In the genomic region with DNA sequence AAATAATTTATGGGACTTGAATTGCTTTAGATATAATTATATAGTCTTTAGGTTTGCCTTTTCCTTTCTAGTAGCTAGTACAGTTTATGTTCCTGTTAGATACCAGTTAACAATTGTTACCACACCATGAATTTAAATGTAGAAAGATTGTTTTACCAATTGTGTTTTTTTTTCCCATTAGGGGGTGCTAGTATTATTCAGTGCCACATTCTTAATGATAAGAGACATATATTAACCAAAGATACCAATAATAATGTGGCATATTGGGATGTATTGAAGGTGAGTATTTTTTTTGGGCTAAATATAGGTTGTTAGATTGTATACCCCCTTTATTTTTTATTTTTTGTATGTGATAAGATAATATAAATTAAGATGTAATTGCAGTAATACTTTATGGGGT, we compare ENCODE assay signal across 1 cellular context.
TF ChIP-seq lines count a peak whose summit lies in the region.

No MANE protein-coding gene starts in this region.

TF ChIP-seq in A549, 52 proteins besides CTCF, POLR2A, EP300 and RAD21:
- no peak for TF ChIP-seq RNF2 (IDR thresholded peaks at IDR 0.05; ENCODE audit: borderline replicate concordance, low read depth)
- TF ChIP-seq, protein P1, sequence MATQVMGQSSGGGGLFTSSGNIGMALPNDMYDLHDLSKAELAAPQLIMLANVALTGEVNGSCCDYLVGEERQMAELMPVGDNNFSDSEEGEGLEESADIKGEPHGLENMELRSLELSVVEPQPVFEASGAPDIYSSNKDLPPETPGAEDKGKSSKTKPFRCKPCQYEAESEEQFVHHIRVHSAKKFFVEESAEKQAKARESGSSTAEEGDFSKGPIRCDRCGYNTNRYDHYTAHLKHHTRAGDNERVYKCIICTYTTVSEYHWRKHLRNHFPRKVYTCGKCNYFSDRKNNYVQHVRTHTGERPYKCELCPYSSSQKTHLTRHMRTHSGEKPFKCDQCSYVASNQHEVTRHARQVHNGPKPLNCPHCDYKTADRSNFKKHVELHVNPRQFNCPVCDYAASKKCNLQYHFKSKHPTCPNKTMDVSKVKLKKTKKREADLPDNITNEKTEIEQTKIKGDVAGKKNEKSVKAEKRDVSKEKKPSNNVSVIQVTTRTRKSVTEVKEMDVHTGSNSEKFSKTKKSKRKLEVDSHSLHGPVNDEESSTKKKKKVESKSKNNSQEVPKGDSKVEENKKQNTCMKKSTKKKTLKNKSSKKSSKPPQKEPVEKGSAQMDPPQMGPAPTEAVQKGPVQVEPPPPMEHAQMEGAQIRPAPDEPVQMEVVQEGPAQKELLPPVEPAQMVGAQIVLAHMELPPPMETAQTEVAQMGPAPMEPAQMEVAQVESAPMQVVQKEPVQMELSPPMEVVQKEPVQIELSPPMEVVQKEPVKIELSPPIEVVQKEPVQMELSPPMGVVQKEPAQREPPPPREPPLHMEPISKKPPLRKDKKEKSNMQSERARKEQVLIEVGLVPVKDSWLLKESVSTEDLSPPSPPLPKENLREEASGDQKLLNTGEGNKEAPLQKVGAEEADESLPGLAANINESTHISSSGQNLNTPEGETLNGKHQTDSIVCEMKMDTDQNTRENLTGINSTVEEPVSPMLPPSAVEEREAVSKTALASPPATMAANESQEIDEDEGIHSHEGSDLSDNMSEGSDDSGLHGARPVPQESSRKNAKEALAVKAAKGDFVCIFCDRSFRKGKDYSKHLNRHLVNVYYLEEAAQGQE (IDR thresholded peaks at IDR 0.05): no peak
- TF ChIP-seq FOXS1 (CRISPR knock-in tag; IDR thresholded peaks at IDR 0.05): no peak
- TF ChIP-seq, protein P2, sequence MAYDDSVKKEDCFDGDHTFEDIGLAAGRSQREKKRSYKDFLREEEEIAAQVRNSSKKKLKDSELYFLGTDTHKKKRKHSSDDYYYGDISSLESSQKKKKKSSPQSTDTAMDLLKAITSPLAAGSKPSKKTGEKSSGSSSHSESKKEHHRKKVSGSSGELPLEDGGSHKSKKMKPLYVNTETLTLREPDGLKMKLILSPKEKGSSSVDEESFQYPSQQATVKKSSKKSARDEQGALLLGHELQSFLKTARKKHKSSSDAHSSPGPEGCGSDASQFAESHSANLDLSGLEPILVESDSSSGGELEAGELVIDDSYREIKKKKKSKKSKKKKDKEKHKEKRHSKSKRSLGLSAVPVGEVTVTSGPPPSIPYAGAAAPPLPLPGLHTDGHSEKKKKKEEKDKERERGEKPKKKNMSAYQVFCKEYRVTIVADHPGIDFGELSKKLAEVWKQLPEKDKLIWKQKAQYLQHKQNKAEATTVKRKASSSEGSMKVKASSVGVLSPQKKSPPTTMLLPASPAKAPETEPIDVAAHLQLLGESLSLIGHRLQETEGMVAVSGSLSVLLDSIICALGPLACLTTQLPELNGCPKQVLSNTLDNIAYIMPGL (CRISPR knock-in tag; IDR thresholded peaks at IDR 0.05; ENCODE audit: borderline replicate concordance): no peak
